13 cellular contexts compared by ENCODE assay signal in genomic region chr7:12927635-12928434, GRCh38.
"Had no signal": no experiment of that assay in that cellular context is flagged by ENCODE, and none has a peak within 500 bp of the region (broad histone marks: within the 10 kb centered on the region; RNA-seq: fewer than 3 reads in every experiment).

No MANE protein-coding gene starts in this region.

- H3K9me3 ChIP-seq: ovary had no signal

- H3K27ac ChIP-seq: foreskin keratinocyte, ovary had no signal

- H3K36me3 ChIP-seq: ovary had no signal

- DNase-seq: activated CD4-positive, alpha-beta memory T cell treated with anti-CD3 and anti-CD28 coated beads for 36 hours; activated CD4-positive, alpha-beta T cell treated with anti-CD3 and anti-CD28 coated beads for 1 hour; activated gamma-delta T cell; activated T-cell treated with anti-CD3 and anti-CD28 coated beads, Interleukin-2, amount 50 U/mL, for 48 hours; anterior cingulate cortex; foreskin keratinocyte; head of caudate nucleus; islet precursor cell; left ventricle myocardium superior; mesendoderm; ovary; stimulated activated CD4-positive, alpha-beta T cell treated with anti-CD3 and anti-CD28 coated beads, Interleukin-15, amount 100 ng/mL, for 24 hours; stimulated activated CD4-positive, alpha-beta T cell treated with anti-CD3 and anti-CD28 coated beads, Interleukin-4, amount 100 ng/mL, for 24 hours had no signal

- ATAC-seq: foreskin keratinocyte, left ventricle myocardium superior had no signal

- H3K4me3 ChIP-seq: ovary had no signal

- H3K27me3 ChIP-seq: foreskin keratinocyte, ovary had no signal
